ENCODE assay signal across 8 cellular contexts in genomic region chr15:83010709-83011270, GRCh38. TPM values are rescaled to one million over a fixed set of nuclear protein-coding genes. Genes with fewer than 3 reads are reported as not detected.
DNase-seq lines count a peak whose midpoint lies in the region; ATAC-seq and TF ChIP-seq lines count a peak whose summit lies in the region.

No MANE protein-coding gene starts in this region.

- no peaks in the 10 kb centered on the region for H3K9me3 Mint-ChIP-seq in activated T-cell treated with anti-CD3 and anti-CD28 coated beads, Interleukin-2, amount 50 U/mL, for 4 hours
- H3K9me3 Mint-ChIP-seq in naive thymus-derived CD4-positive, alpha-beta T cell, result peaks cover 0 to 2% (median 0%) of the 10 kb centered on the region in 11 donors
- no peaks in the 10 kb centered on the region for H3K9me3 Mint-ChIP-seq in stimulated activated memory B cell treated with anti-CD40 and anti-IgM and Interleukin-4, amounts not matched to agents 10 μg/mL and 1 μg/mL and 100 μg/mL, for 72 hours

- H3K4me1 ChIP-seq in fibroblast of lung (ENCODE audit: control insufficient read depth, extremely low read depth, insufficient read depth, low read length), result peaks cover 5% of the 10 kb centered on the region
- H3K4me1 ChIP-seq in naive thymus-derived CD4-positive, alpha-beta T cell (ENCODE audit: control insufficient read depth in 2 of 2, insufficient read depth in 2 of 2, low read length in 2 of 2), result peaks cover 14 to 24% of the 10 kb centered on the region in 2 donors

- H3K36me3 Mint-ChIP-seq in activated T-cell treated with anti-CD3 and anti-CD28 coated beads, Interleukin-2, amount 50 U/mL, for 4 hours (ENCODE audit: insufficient read depth), result peaks cover 16% of the 10 kb centered on the region
- H3K36me3 Mint-ChIP-seq in naive thymus-derived CD4-positive, alpha-beta T cell, result peaks cover 4 to 14% (median 10%) of the 10 kb centered on the region in 5 donors
- peaks cover 12% of the 10 kb centered on the region for H3K36me3 Mint-ChIP-seq in stimulated activated memory B cell treated with anti-CD40 and anti-IgM and Interleukin-4, amounts not matched to agents 10 μg/mL and 1 μg/mL and 100 μg/mL, for 72 hours

- no peaks in the 10 kb centered on the region for H3K27me3 Mint-ChIP-seq in activated T-cell treated with anti-CD3 and anti-CD28 coated beads, Interleukin-2, amount 50 U/mL, for 4 hours (ENCODE audit: low read depth)
- H3K27me3 Mint-ChIP-seq in naive thymus-derived CD4-positive, alpha-beta T cell, result no peaks in the 10 kb centered on the region
- H3K27me3 Mint-ChIP-seq in stimulated activated memory B cell treated with anti-CD40 and anti-IgM and Interleukin-4, amounts not matched to agents 10 μg/mL and 1 μg/mL and 100 μg/mL, for 72 hours, result no peaks in the 10 kb centered on the region

- intact Hi-C loops in naive thymus-derived CD4-positive, alpha-beta T cell (cut with micrococcal nuclease), result loop anchor here (1.0 to 5.0 kb wide), 10 partner anchors 24 to 470 kb away; partner anchors contain the start of genes RAMAC (in 2 of the 2), RPS17 (in 2 of the 2), BTBD1 (in 1 of the 2) and HDGFL3 (in 1 of the 2)

- CTCF ChIA-PET in naive thymus-derived CD4-positive, alpha-beta T cell (lab: Charles Lee), result interaction anchor here (0.7 to 1.5 kb wide), 5 partner anchors 9 to 471 kb away, joined by 3 to 5 read pairs (median 4); no protein-coding TSS in a partner anchor

- peak overlapping the region; percentile 68 for H3K27ac ChIP-seq in fibroblast of lung (ENCODE audit: insufficient read depth, low read length)
- H3K27ac ChIP-seq in naive thymus-derived CD4-positive, alpha-beta T cell (ENCODE audit: low read depth, low read length), result peak overlapping the region; percentile 77

- H3K4me1 Mint-ChIP-seq in activated T-cell treated with anti-CD3 and anti-CD28 coated beads, Interleukin-2, amount 50 U/mL, for 4 hours (ENCODE audit: low read depth), result peaks cover 49% of the 10 kb centered on the region
- H3K4me1 Mint-ChIP-seq in naive thymus-derived CD4-positive, alpha-beta T cell, result peaks cover 43 to 68% (median 55%) of the 10 kb centered on the region in 7 donors
- H3K4me1 Mint-ChIP-seq in stimulated activated memory B cell treated with anti-CD40 and anti-IgM and Interleukin-4, amounts not matched to agents 10 μg/mL and 1 μg/mL and 100 μg/mL, for 72 hours, result peaks cover 42% of the 10 kb centered on the region

- peak overlapping the region; percentile 94 to 100 (median 96) for H3K4me3 ChIP-seq in fibroblast of lung (replicated peaks in 1 of 4; ENCODE audit: control extremely low read depth in 1 of 4, insufficient read depth in 1 of 4, low read depth in 3 of 4, low read length in 4 of 4)
- peak overlapping the region; percentile 91 for H3K4me3 ChIP-seq in naive thymus-derived CD4-positive, alpha-beta T cell (ENCODE audit: low read length)

- peak overlapping the region; percentile 88 to 98 (median 92) for H3K27ac Mint-ChIP-seq in naive thymus-derived CD4-positive, alpha-beta T cell
- H3K27ac Mint-ChIP-seq in stimulated activated memory B cell treated with anti-CD40 and anti-IgM and Interleukin-4, amounts not matched to agents 10 μg/mL and 1 μg/mL and 100 μg/mL, for 72 hours, result peak overlapping the region; percentile 83

- peak overlapping the region; percentile 98 for H2AFZ ChIP-seq in fibroblast of lung (ENCODE audit: low read length)

- peak overlapping the region; percentile 90 for H3K9ac ChIP-seq in fibroblast of lung (ENCODE audit: insufficient read depth, low read length)

- peaks cover 15% of the 10 kb centered on the region for H3K79me2 ChIP-seq in fibroblast of lung (ENCODE audit: control insufficient read depth, insufficient read depth, low read length)

- ATAC-seq in activated T-cell treated with anti-CD3 and anti-CD28 coated beads, Interleukin-2, amount 50 U/mL, for 4 hours, result peak; percentile 71 to 78
- peak; percentile 82 for ATAC-seq in naive thymus-derived CD4-positive, alpha-beta T cell
- peak; percentile 77 for ATAC-seq in stimulated activated memory B cell treated with anti-CD40 and anti-IgM and Interleukin-4, amounts not matched to agents 10 μg/mL and 1 μg/mL and 100 μg/mL, for 72 hours

- peak; percentile 62 for DNase-seq in COR-L47 (lab: John Stamatoyannopoulos, UW)
- peak; percentile 84 for DNase-seq in GM20000 (ENCODE audit: low spot score)
- peak; percentile 74 for DNase-seq in HS-27A (ENCODE audit: low read depth)
- peak; percentile 91 for DNase-seq in OCI-M1 (lab: John Stamatoyannopoulos, UW)
- DNase-seq in activated T-cell treated with anti-CD3 and anti-CD28 coated beads, Interleukin-2, amount 50 U/mL, for 4 hours, result peak; percentile 67
- DNase-seq in fibroblast of lung (ENCODE audit: low read depth in 2 of 2), result peak; percentile 65 to 85
- DNase-seq in naive thymus-derived CD4-positive, alpha-beta T cell, result peak; percentile 45 to 73 (median 67)

- H3K9me3 ChIP-seq in fibroblast of lung (ENCODE audit: control insufficient read depth, insufficient read depth, low read depth, low read length), result no peaks in the 10 kb centered on the region
- H3K9me3 ChIP-seq in naive thymus-derived CD4-positive, alpha-beta T cell (ENCODE audit: control insufficient read depth in 2 of 3, low read length in 3 of 3), result no peaks in the 10 kb centered on the region

- no peaks in the 10 kb centered on the region for H4K20me1 ChIP-seq in fibroblast of lung (ENCODE audit: control insufficient read depth, extremely low read depth, insufficient read depth, low read length)

- TF ChIP-seq CTCF in GM20000 (IDR thresholded peaks at IDR 0.05; ENCODE audit: extremely low read depth, missing control alignments) (peak; percentile 93), fibroblast of lung (conservative IDR thresholded peaks at IDR 0.05 in 1 of 2, IDR thresholded peaks at IDR 0.05 in 1 of 2; ENCODE audit: low read depth in 1 of 2, low read length in 2 of 2) (peak; percentile 95 to 97)

- POLR2A ChIA-PET in naive thymus-derived CD4-positive, alpha-beta T cell (lab: Charles Lee), result interaction anchor here (0.6 to 3.9 kb wide), 7 partner anchors 24 to 471 kb away, joined by 3 to 27 read pairs (median 5); partner anchors contain the start of genes BTBD1, RAMAC and RPS17

- peak overlapping the region; percentile 97 for H3K4me3 Mint-ChIP-seq in activated T-cell treated with anti-CD3 and anti-CD28 coated beads, Interleukin-2, amount 50 U/mL, for 4 hours
- H3K4me3 Mint-ChIP-seq in naive thymus-derived CD4-positive, alpha-beta T cell, result peak overlapping the region; percentile 91 to 100 (median 96)
- peak overlapping the region; percentile 96 for H3K4me3 Mint-ChIP-seq in stimulated activated memory B cell treated with anti-CD40 and anti-IgM and Interleukin-4, amounts not matched to agents 10 μg/mL and 1 μg/mL and 100 μg/mL, for 72 hours

- H3K36me3 ChIP-seq in fibroblast of lung (ENCODE audit: control insufficient read depth, insufficient read depth, low read length), result peaks cover 3% of the 10 kb centered on the region
- H3K36me3 ChIP-seq in naive thymus-derived CD4-positive, alpha-beta T cell (ENCODE audit: control insufficient read depth in 2 of 3, insufficient read depth in 3 of 3, low read length in 3 of 3), result peaks cover 4 to 39% (median 13%) of the 10 kb centered on the region in 3 experiments

- peak overlapping the region; percentile 87 for H3K4me2 ChIP-seq in fibroblast of lung (ENCODE audit: extremely low read depth, insufficient read depth, low read length)

- H3K27me3 ChIP-seq in fibroblast of lung (ENCODE audit: control insufficient read depth, insufficient read depth, low read length), result no peaks in the 10 kb centered on the region
- no peaks in the 10 kb centered on the region for H3K27me3 ChIP-seq in naive thymus-derived CD4-positive, alpha-beta T cell (ENCODE audit: control insufficient read depth in 2 of 2, insufficient read depth in 2 of 2, low read length in 2 of 2)

RNA-seq across cellular contexts. Expression of gene C15orf40, which starts 0.6 kb away (rescaled TPM):
- 10 to 100 TPM; 27.9 to 33.5 (median 32.7) TPM for total RNA-seq in activated T-cell treated with anti-CD3 and anti-CD28 coated beads, Interleukin-2, amount 50 U/mL, for 4 hours
- total RNA-seq in fibroblast of lung, result 8.0 and 12.6 TPM in 2 replicates
- polyA plus RNA-seq in fibroblast of lung, result 20.7 and 20.8 TPM in 2 replicates
- polyA plus RNA-seq in fibroblast of lung (2012), result 28.1 and 35.1 TPM in 2 replicates
- polyA minus RNA-seq in fibroblast of lung (ENCODE audit: low replicate concordance), result 14.0 and 39.5 TPM in 2 replicates
- total RNA-seq in naive thymus-derived CD4-positive, alpha-beta T cell, result 10 to 100 TPM; 12.1 to 47.2 (median 28.9) TPM
- polyA plus RNA-seq in naive thymus-derived CD4-positive, alpha-beta T cell, result 10 to 100 TPM; 46.1 to 82.3 TPM

RNA-seq across cellular contexts. Expression of gene RAMAC, which starts 24.8 kb away (rescaled TPM):
- total RNA-seq in activated T-cell treated with anti-CD3 and anti-CD28 coated beads, Interleukin-2, amount 50 U/mL, for 4 hours, result 10 to 100 TPM; 23.0 to 28.5 (median 28.4) TPM
- total RNA-seq in fibroblast of lung, result 26.6 and 32.4 TPM in 2 replicates
- polyA plus RNA-seq in fibroblast of lung, result 34.3 and 40.4 TPM in 2 replicates
- 23.4 and 27.0 TPM in 2 replicates for polyA plus RNA-seq in fibroblast of lung (2012)
- polyA minus RNA-seq in fibroblast of lung (ENCODE audit: low replicate concordance), result 4.4 and 4.8 TPM in 2 replicates
- total RNA-seq in naive thymus-derived CD4-positive, alpha-beta T cell, result 10 to 100 TPM; 14.2 to 27.7 (median 18.7) TPM
- 10 to 100 TPM; 28.0 to 33.4 TPM for polyA plus RNA-seq in naive thymus-derived CD4-positive, alpha-beta T cell

RNA-seq across cellular contexts. Expression of gene BTBD1, which starts 56.3 kb away (rescaled TPM):
- total RNA-seq in activated T-cell treated with anti-CD3 and anti-CD28 coated beads, Interleukin-2, amount 50 U/mL, for 4 hours, result 10 to 100 TPM; 45.6 to 47.9 (median 46.7) TPM
- 93.2 and 105 TPM in 2 replicates for total RNA-seq in fibroblast of lung
- polyA plus RNA-seq in fibroblast of lung, result 72.0 and 84.0 TPM in 2 replicates
- 54.1 and 56.7 TPM in 2 replicates for polyA plus RNA-seq in fibroblast of lung (2012)
- 12.7 and 18.7 TPM in 2 replicates for polyA minus RNA-seq in fibroblast of lung (ENCODE audit: low replicate concordance)
- 10 to 100 TPM; 35.0 to 57.6 (median 36.4) TPM for total RNA-seq in naive thymus-derived CD4-positive, alpha-beta T cell
- 10 to 100 TPM; 39.9 to 45.1 TPM for polyA plus RNA-seq in naive thymus-derived CD4-positive, alpha-beta T cell

RNA-seq across cellular contexts. Expression of gene HOMER2, which starts 58.3 kb away (rescaled TPM):
- 1 to 10 TPM; 2.3 to 3.8 (median 3.3) TPM for total RNA-seq in activated T-cell treated with anti-CD3 and anti-CD28 coated beads, Interleukin-2, amount 50 U/mL, for 4 hours
- 6.9 and 9.9 TPM in 2 replicates for total RNA-seq in fibroblast of lung
- polyA plus RNA-seq in fibroblast of lung, result 1.1 and 2.9 TPM in 2 replicates
- 0.93 and 2.5 TPM in 2 replicates for polyA plus RNA-seq in fibroblast of lung (2012)
- 0.26 and 1.6 TPM in 2 replicates for polyA minus RNA-seq in fibroblast of lung (ENCODE audit: low replicate concordance)
- 10 to 100 TPM in 1 of 5 experiments, 1 to 10 TPM in 4; 3.8 to 29.1 (median 6.6) TPM for total RNA-seq in naive thymus-derived CD4-positive, alpha-beta T cell
- polyA plus RNA-seq in naive thymus-derived CD4-positive, alpha-beta T cell, result 1 to 10 TPM; 3.8 to 4.8 TPM

Comparison
In these comparisons a context has a peak if more than half of its experiments do, and no peak if none do; other contexts are left out.
1. Peak in every context shown above with its lines: DNase-seq, ATAC-seq, H3K4me3 ChIP-seq and H3K27ac ChIP-seq.